In genomic region chr2:38775097-38775920, GRCh38 we compare ENCODE assay signal across 2 cellular contexts.
TF ChIP-seq lines count a peak whose summit lies in the region.

No MANE protein-coding gene starts in this region.

TF ChIP-seq in A549, 52 proteins besides CTCF, POLR2A, EP300 and RAD21:
- TF ChIP-seq FOSL2 (IDR thresholded peaks at IDR 0.05) = no peak
- TF ChIP-seq FOSL2 (CRISPR knock-in tag; IDR thresholded peaks at IDR 0.05) = 0 out of 2 replicates have a peak, but pooled peaks have one; percentile 11
- no peak for TF ChIP-seq E2F6 (IDR thresholded peaks at IDR 0.05; ENCODE audit: borderline replicate concordance, low read depth)
- no peak for TF ChIP-seq TFCP2L1 (CRISPR knock-in tag; IDR thresholded peaks at IDR 0.05)
TF ChIP-seq in A549: peak in this region for 1.

TF ChIP-seq in GM23338, 12 proteins besides CTCF, POLR2A, EP300 and RAD21:
- TF ChIP-seq ZNF331 (CRISPR knock-in tag; IDR thresholded peaks at IDR 0.05; ENCODE audit: low read depth) = no peak
- TF ChIP-seq EZH2phosphoT487 (IDR thresholded peaks at IDR 0.05; ENCODE audit: unreplicated experiment) = no peak
- TF ChIP-seq STAT1 (IDR thresholded peaks at IDR 0.05; ENCODE audit: unreplicated experiment) = no peak
- TF ChIP-seq CREB1 (CRISPR knock-in tag; IDR thresholded peaks at IDR 0.05; ENCODE audit: low read depth) = no peak
- TF ChIP-seq REST (IDR thresholded peaks at IDR 0.05; ENCODE audit: unreplicated experiment) = no peak
- TF ChIP-seq ETS1 (IDR thresholded peaks at IDR 0.05) = no peak
- TF ChIP-seq NANOG (IDR thresholded peaks at IDR 0.05; ENCODE audit: borderline replicate concordance) = no peak
- no peak for TF ChIP-seq POLR2AphosphoS5 (IDR thresholded peaks at IDR 0.05; ENCODE audit: low read depth)
- TF ChIP-seq ZNF462 (CRISPR knock-in tag; IDR thresholded peaks at IDR 0.05) = no peak
